19 cellular contexts compared by ENCODE assay signal in the genomic region with DNA sequence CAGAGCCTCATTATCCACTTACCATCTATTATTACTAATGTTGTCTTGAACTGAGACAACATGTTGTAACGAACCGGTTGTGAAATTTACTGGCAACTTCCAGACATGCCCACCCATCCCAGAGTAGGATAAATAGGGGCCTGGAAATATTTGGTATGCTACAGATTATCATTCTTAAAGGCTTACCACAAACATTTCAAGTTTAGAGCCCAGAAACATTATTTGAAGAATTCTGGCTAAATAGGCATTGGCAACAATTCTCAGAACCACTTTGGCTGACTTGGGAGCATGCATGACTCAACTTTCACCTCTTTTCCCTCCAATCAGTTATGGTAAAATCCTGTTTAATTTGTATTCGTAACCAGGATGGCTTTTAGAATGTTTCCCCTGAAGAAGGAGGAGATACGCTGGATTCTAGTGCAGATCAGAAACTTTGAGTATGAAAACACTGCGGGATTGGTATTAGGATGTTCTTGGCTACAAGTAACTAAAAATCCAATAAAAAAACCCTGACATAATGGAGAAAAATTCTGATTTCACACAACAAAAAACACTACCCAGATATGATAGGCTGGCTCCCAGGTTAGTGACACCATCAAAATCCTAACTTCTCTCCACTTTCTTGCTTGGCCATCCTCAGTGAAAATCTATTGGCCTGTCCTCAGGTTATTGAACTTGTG.
DNase-seq lines count a peak whose midpoint lies in the region; ATAC-seq and TF ChIP-seq lines count a peak whose summit lies in the region.
"Had no signal": no experiment of that assay in that cellular context is flagged by ENCODE, and none has a peak within 500 bp of the region (broad histone marks: within the 10 kb centered on the region; RNA-seq: fewer than 3 reads in every experiment).

No MANE protein-coding gene starts in this region.

- no peak overlapping the region for H3K27ac ChIP-seq in AG04450 (ENCODE audit: low read depth, low read length)
- H3K27ac ChIP-seq in IMR-90 (ENCODE audit: insufficient read depth, low read length) = peak overlapping the region; percentile 78; the same call in 1 of the 2 replicates
- no peak overlapping the region for H3K27ac ChIP-seq in trophoblast cell (ENCODE audit: low read depth, low read length)
- H3K27ac ChIP-seq: dorsolateral prefrontal cortex had no signal

- H4K20me1 ChIP-seq in IMR-90 (ENCODE audit: insufficient read depth, low read length) = no peaks in the 10 kb centered on the region

- H4K12ac ChIP-seq in trophoblast cell (ENCODE audit: low read depth, low read length) = no peak overlapping the region

- H3K4me2 ChIP-seq in IMR-90 (ENCODE audit: low read depth, low read length) = peak overlapping the region; percentile 31; the same call in 1 of the 2 replicates
- no peak overlapping the region for H3K4me2 ChIP-seq in trophoblast cell (ENCODE audit: low read length)

- H3K23ac ChIP-seq in IMR-90 (ENCODE audit: low read depth, low read length) = peak overlapping the region; percentile 55
- no peak overlapping the region for H3K23ac ChIP-seq in trophoblast cell (ENCODE audit: low read length)

- peak overlapping the region; percentile 42 for H3K4ac ChIP-seq in IMR-90 (ENCODE audit: low read depth, low read length)
- no peak overlapping the region for H3K4ac ChIP-seq in trophoblast cell (ENCODE audit: low read depth, low read length)

- H3K36me3 Mint-ChIP-seq in CD14-positive monocyte = no peaks in the 10 kb centered on the region
- H3K36me3 Mint-ChIP-seq: activated naive CD8-positive, alpha-beta T cell treated with anti-CD3 and anti-CD28 coated beads for 36 hours; naive thymus-derived CD4-positive, alpha-beta T cell had no signal

- in situ Hi-C loops in IMR-90 (cut with MboI; ENCODE audit: low sequenced_read_pairs) = no loop called here

- H2AK5ac ChIP-seq in IMR-90 (ENCODE audit: low read depth, low read length) (0 out of 2 replicates have a peak overlapping the region, but pooled peaks have one; percentile 6), trophoblast cell (ENCODE audit: low read length) (no peak overlapping the region)

- peak overlapping the region; percentile 28 for H2BK5ac ChIP-seq in IMR-90 (ENCODE audit: low read depth, low read length, poor library complexity, severe bottlenecking)
- no peak overlapping the region for H2BK5ac ChIP-seq in trophoblast cell (ENCODE audit: low read depth, low read length, poor library complexity)

- H2BK120ac ChIP-seq in IMR-90 (ENCODE audit: low read depth, low read length) = peak overlapping the region; percentile 66
- H2BK120ac ChIP-seq in trophoblast cell (ENCODE audit: insufficient read depth, low read length, poor library complexity) = no peak overlapping the region

- no peak overlapping the region for H3K4me3 ChIP-seq in AG04450 (ENCODE audit: low read depth, low read length)
- H3K4me3 ChIP-seq in IMR-90 (ENCODE audit: insufficient read depth, low read depth, low read length) = no peak overlapping the region
- no peak overlapping the region for H3K4me3 ChIP-seq in trophoblast cell (ENCODE audit: low read depth, low read length)
- H3K4me3 ChIP-seq: dorsolateral prefrontal cortex had no signal

- peak overlapping the region; percentile 85; the same call in 1 of the 2 replicates for H4K5ac ChIP-seq in IMR-90 (ENCODE audit: low read depth, low read length)

- H3K4me1 ChIP-seq in IMR-90 (ENCODE audit: control insufficient read depth, insufficient read depth, low read length) (peaks cover 10% of the 10 kb centered on the region), trophoblast cell (ENCODE audit: control insufficient read depth in 1 of 2, insufficient read depth in 2 of 2, low read length in 2 of 2) (peaks cover 0 to 3% of the 10 kb centered on the region in 2 experiments)
- H3K4me1 ChIP-seq: BE2C had no signal

- H3K4me3 Mint-ChIP-seq in CD14-positive monocyte = no peak overlapping the region
- H3K4me3 Mint-ChIP-seq: activated CD4-positive, alpha-beta T cell treated with anti-CD3 and anti-CD28 coated beads for 36 hours; activated naive CD8-positive, alpha-beta T cell treated with anti-CD3 and anti-CD28 coated beads for 36 hours; naive thymus-derived CD4-positive, alpha-beta T cell had no signal

- peak overlapping the region; percentile 5; the same call in 1 of the 2 replicates for H3K56ac ChIP-seq in IMR-90 (ENCODE audit: extremely low read depth, insufficient read depth, low read length)

- DNase-seq in AG04450 (ENCODE audit: low read depth, low spot score) = peak; percentile 39
- DNase-seq in IMR-90 = peak; percentile 72
- DNase-seq in fibroblast of peridontal ligament (ENCODE audit: extremely low read depth) = peak; percentile 99
- peak; percentile 58 to 77 for DNase-seq in trophoblast cell
- DNase-seq in left colon = no peak
- no peak for DNase-seq in CD14-positive monocyte (ENCODE audit: low spot score)
- no peak for DNase-seq in stimulated activated CD4-positive, alpha-beta T cell treated with anti-CD3 and anti-CD28 coated beads, Interleukin-4, amount 100 ng/mL, for 24 hours
- DNase-seq: activated CD4-positive, alpha-beta T cell treated with anti-CD3 and anti-CD28 coated beads for 36 hours; activated naive CD8-positive, alpha-beta T cell treated with anti-CD3 and anti-CD28 coated beads for 36 hours; activated T-cell treated with anti-CD3 and anti-CD28 coated beads for 4 hours; BE2C; DMS53; dorsolateral prefrontal cortex; naive thymus-derived CD4-positive, alpha-beta T cell; NCI-H1105 treated with DMSO at 0.1 percent for 48 hours; substantia nigra had no signal

- H2AK9ac ChIP-seq in IMR-90 (replicated peaks; ENCODE audit: low read depth, low read length, poor library complexity) = no peak overlapping the region

- peak overlapping the region; percentile 53 for H2BK20ac ChIP-seq in IMR-90 (ENCODE audit: low read depth, low read length)

- TF ChIP-seq RAD21 in IMR-90 (IDR thresholded peaks at IDR 0.05; ENCODE audit: low read length) = no peak

- H3K36me3 ChIP-seq in IMR-90 (ENCODE audit: control insufficient read depth, insufficient read depth, low read length) = no peaks in the 10 kb centered on the region
- no peaks in the 10 kb centered on the region for H3K36me3 ChIP-seq in trophoblast cell (ENCODE audit: control insufficient read depth in 1 of 2, insufficient read depth in 2 of 2, low read length in 2 of 2)
- H3K36me3 ChIP-seq: BE2C had no signal

- peaks cover 8 to 17% (median 12%) of the 10 kb centered on the region in 7 donors for H3K9me3 Mint-ChIP-seq in CD14-positive monocyte
- H3K9me3 Mint-ChIP-seq: activated naive CD8-positive, alpha-beta T cell treated with anti-CD3 and anti-CD28 coated beads for 36 hours had no signal

- CTCF ChIA-PET in AG04450 (lab: Charles Lee) = no interaction called here
- CTCF ChIA-PET in IMR-90 (lab: Yijun Ruan, JAX) = no interaction called here

- ATAC-seq in IMR-90 (ENCODE audit: low read depth) (peak; percentile 77), HG03159 (IDR thresholded peaks at IDR 0.05; ENCODE audit: unreplicated experiment) (no peak), left colon (no peak)
- ATAC-seq: activated CD4-positive, alpha-beta T cell treated with anti-CD3 and anti-CD28 coated beads for 36 hours; HepG2; naive thymus-derived CD4-positive, alpha-beta T cell; Panc1 had no signal

- no peaks in the 10 kb centered on the region; the same call in 1 of the 2 replicates for H3K9me3 ChIP-seq in AG04450 (ENCODE audit: control insufficient read depth, insufficient read depth, low read length)
- peaks cover 2% of the 10 kb centered on the region; the same call in 1 of the 2 replicates for H3K9me3 ChIP-seq in IMR-90 (ENCODE audit: control insufficient read depth, insufficient read depth, low read length)
- peaks cover 1% of the 10 kb centered on the region for H3K9me3 ChIP-seq in trophoblast cell (ENCODE audit: insufficient read depth, low read depth, low read length)
- H3K9me3 ChIP-seq: BE2C had no signal

- peak overlapping the region; percentile 19; the same call in 1 of the 2 replicates for H4K91ac ChIP-seq in IMR-90 (ENCODE audit: insufficient read depth, low read depth, low read length)
- no peak overlapping the region for H4K91ac ChIP-seq in trophoblast cell (ENCODE audit: low read depth, low read length)

- H3K14ac ChIP-seq in IMR-90 (replicated peaks; ENCODE audit: low read depth, low read length) = peak overlapping the region; percentile 41; the same call in 1 of the 2 replicates
- no peak overlapping the region for H3K14ac ChIP-seq in trophoblast cell (ENCODE audit: low read length)

- 0 out of 4 replicates have a peak, but pooled peaks cover 0 to 3% of the 10 kb centered on the region in 2 experiments for H3K79me1 ChIP-seq in IMR-90 (ENCODE audit: low read depth in 1 of 2, low read length in 2 of 2)
- no peaks in the 10 kb centered on the region for H3K79me1 ChIP-seq in trophoblast cell (ENCODE audit: low read length)

- dilution Hi-C loops in IMR-90 (cut with HindIII; ENCODE audit: low sequenced_read_pairs, unreplicated experiment) = no loop called here

- no CpG with 5 or more reads among the region's 5 CpGs for WGBS in IMR-90 (ENCODE audit: extremely low coverage in 2 of 2, insufficient read length in 1 of 2), 2 experiments
- no CpG with 5 or more reads among the region's 5 CpGs for WGBS in trophoblast cell (ENCODE audit: extremely low coverage, insufficient coverage, insufficient read length)

- H3K18ac ChIP-seq in IMR-90 (ENCODE audit: low read depth, low read length) (peak overlapping the region; percentile 91), trophoblast cell (ENCODE audit: low read length) (no peak overlapping the region)

- no TSS peak for BruUV-seq in IMR-90 (replicated peaks; lab: Mats Ljungman, UMichigan)

- intact Hi-C loops in IMR-90 (cut with micrococcal nuclease) (no loop called here), left colon (cut with DNase I, micrococcal nuclease) (no loop called here), CD14-positive monocyte (cut with micrococcal nuclease) (no loop called here)

- TF ChIP-seq CTCF in AG04450 (IDR thresholded peaks at IDR 0.05; ENCODE audit: low read depth, low read length) (no peak), IMR-90 (conservative IDR thresholded peaks at IDR 0.05; ENCODE audit: low read depth, low read length) (no peak), CD14-positive monocyte (IDR thresholded peaks at IDR 0.05) (no peak)

- H3K79me2 ChIP-seq in trophoblast cell (ENCODE audit: control insufficient read depth, insufficient read depth, low read length, poor library complexity) = no peaks in the 10 kb centered on the region

- peaks cover 0 to 5% (median 4%) of the 10 kb centered on the region in 3 donors for H3K27me3 Mint-ChIP-seq in CD14-positive monocyte (ENCODE audit: low read depth in 3 of 3)

- no peak for TF ChIP-seq POLR2A in IMR-90 (IDR thresholded peaks at IDR 0.05; ENCODE audit: low read depth, low read length)

- no peak overlapping the region for H2AFZ ChIP-seq in IMR-90 (replicated peaks; ENCODE audit: low read length, poor library complexity)
- no peak overlapping the region for H2AFZ ChIP-seq in trophoblast cell (ENCODE audit: insufficient read depth, low read length, poor library complexity)

- H3K9ac ChIP-seq in IMR-90 (ENCODE audit: low read depth, low read length) (no peak overlapping the region), trophoblast cell (ENCODE audit: low read length) (no peak overlapping the region)

- no peak overlapping the region for H3K27ac Mint-ChIP-seq in CD14-positive monocyte
- H3K27ac Mint-ChIP-seq: activated CD4-positive, alpha-beta T cell treated with anti-CD3 and anti-CD28 coated beads for 36 hours; activated naive CD8-positive, alpha-beta T cell treated with anti-CD3 and anti-CD28 coated beads for 36 hours; naive thymus-derived CD4-positive, alpha-beta T cell had no signal

- H3K4me1 Mint-ChIP-seq in CD14-positive monocyte = peaks cover 15% of the 10 kb centered on the region
- H3K4me1 Mint-ChIP-seq: activated CD4-positive, alpha-beta T cell treated with anti-CD3 and anti-CD28 coated beads for 36 hours; activated naive CD8-positive, alpha-beta T cell treated with anti-CD3 and anti-CD28 coated beads for 36 hours had no signal

- H3K9me1 ChIP-seq in IMR-90 (ENCODE audit: insufficient read depth, low read length) = peaks cover 3% of the 10 kb centered on the region; the same call in 1 of the 2 replicates

- no peak overlapping the region for H2BK12ac ChIP-seq in trophoblast cell (ENCODE audit: low read length)

- H4K8ac ChIP-seq in IMR-90 (ENCODE audit: low read depth in 2 of 2, low read length in 2 of 2) (peak overlapping the region; percentile 17 to 22; a peak in 2 of 4 replicates), trophoblast cell (ENCODE audit: low read depth, low read length) (no peak overlapping the region)

- H2BK15ac ChIP-seq in IMR-90 (ENCODE audit: low read depth, low read length) = peak overlapping the region; percentile 16; the same call in 2 of the 3 replicates

- POLR2A ChIA-PET in AG04450 (lab: Yijun Ruan, JAX) = no interaction called here
- POLR2A ChIA-PET in IMR-90 (lab: Charles Lee; ENCODE audit: unreplicated experiment) = interaction anchor here (1.0 kb wide), 1 partner anchor 112 kb away, joined by 3 read pairs; no protein-coding TSS in a partner anchor

- no peaks in the 10 kb centered on the region for H3K27me3 ChIP-seq in AG04450 (ENCODE audit: control insufficient read depth, insufficient read depth, low read length)
- no peaks in the 10 kb centered on the region for H3K27me3 ChIP-seq in IMR-90 (ENCODE audit: control insufficient read depth, insufficient read depth, low read length)
- H3K27me3 ChIP-seq in trophoblast cell (ENCODE audit: insufficient read depth, low read length) = no peaks in the 10 kb centered on the region
- H3K27me3 ChIP-seq: BE2C had no signal

Comparison
In these comparisons a context has a peak if more than half of its experiments do, and no peak if none do; other contexts are left out.
1. DNase-seq: peak in AG04450 (single experiment), IMR-90 (single experiment), fibroblast of peridontal ligament (single experiment) and trophoblast cell (2 of 2); none in left colon (0 of 2), CD14-positive monocyte (single experiment) and stimulated activated CD4-positive, alpha-beta T cell treated with anti-CD3 and anti-CD28 coated beads, Interleukin-4, amount 100 ng/mL, for 24 hours (single experiment).